Comparison of ENCODE assay signal across 20 cellular contexts in the genomic region with DNA sequence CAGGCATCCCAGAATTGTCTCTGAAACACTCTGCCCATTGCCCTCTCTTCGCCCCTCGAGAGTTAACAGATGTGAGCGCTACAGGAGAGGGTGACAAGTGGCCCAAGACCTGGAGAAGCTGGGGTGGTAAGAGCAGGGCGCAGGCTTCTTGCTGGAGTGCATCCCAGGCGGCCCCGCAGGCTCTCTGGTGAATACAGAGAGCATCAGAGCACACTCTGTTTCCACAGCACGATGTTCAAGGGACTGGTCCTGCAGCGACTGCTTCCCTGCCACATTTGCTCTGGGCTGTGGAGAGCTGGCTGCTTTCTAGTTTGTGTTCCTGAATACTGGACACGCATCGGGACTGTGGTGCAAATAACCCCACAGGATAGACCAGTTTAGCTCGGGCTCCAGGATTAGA. TPM values are rescaled to one million over a fixed set of nuclear protein-coding genes. Genes with fewer than 3 reads are reported as not detected.
DNase-seq lines count a peak whose midpoint lies in the region; TF ChIP-seq lines count a peak whose summit lies in the region.
"Had no signal": no experiment of that assay in that cellular context is flagged by ENCODE, and none has a peak within 500 bp of the region (broad histone marks: within the 10 kb centered on the region; RNA-seq: fewer than 3 reads in every experiment).

No MANE protein-coding gene starts in this region.

- intact Hi-C loops in CD4-positive, alpha-beta memory T cell (cut with micrococcal nuclease): no loop called here
- intact Hi-C loops in activated CD4-positive, alpha-beta memory T cell treated with anti-CD3 and anti-CD28 coated beads for 36 hours (cut with micrococcal nuclease): loop anchor here (10.0 kb wide), 1 partner anchor 257 kb away; no protein-coding TSS in a partner anchor
- intact Hi-C loops in ovary (cut with DNase I): loop anchor here in 3 of 4 donors (5.0 to 10.0 kb wide), 3 partner anchors 187 to 257 kb away; no protein-coding TSS in a partner anchor

- H3K27me3 ChIP-seq in BLaER1 (no peaks in the 10 kb centered on the region), ovary (no peaks in the 10 kb centered on the region)
- H3K27me3 ChIP-seq in BLaER1 treated with 17β-estradiol and CSF1 and Interleukin-3, amounts not matched to agents 10 nM and 100 nM: peaks cover 0 to 18% (median 0%) of the 10 kb centered on the region in 11 experiments; a peak in 2 of 22 replicates
- H3K27me3 ChIP-seq in CD4-positive, alpha-beta memory T cell (ENCODE audit: insufficient read depth, low read length): peaks cover 5% of the 10 kb centered on the region

- no peak overlapping the region for H3K4me3 Mint-ChIP-seq in neural crest cell
- no peak overlapping the region for H3K4me3 Mint-ChIP-seq in CD4-positive, alpha-beta memory T cell
- H3K4me3 Mint-ChIP-seq in activated CD4-positive, alpha-beta memory T cell treated with anti-CD3 and anti-CD28 coated beads for 36 hours: no peak overlapping the region
- H3K4me3 Mint-ChIP-seq: CD14-positive monocyte; CD4-positive, alpha-beta T cell; H9 had no signal

- no peaks in the 10 kb centered on the region for H4K20me1 ChIP-seq in BLaER1
- H4K20me1 ChIP-seq in BLaER1 treated with 17β-estradiol and CSF1 and Interleukin-3, amounts not matched to agents 10 nM and 100 nM: no peaks in the 10 kb centered on the region; a peak in 1 of 22 replicates

- no peaks in the 10 kb centered on the region for H3K36me3 ChIP-seq in BLaER1
- H3K36me3 ChIP-seq in BLaER1 treated with 17β-estradiol and CSF1 and Interleukin-3, amounts not matched to agents 10 nM and 100 nM: no peaks in the 10 kb centered on the region
- no peaks in the 10 kb centered on the region for H3K36me3 ChIP-seq in CD4-positive, alpha-beta memory T cell (ENCODE audit: insufficient read depth, low read length)
- H3K36me3 ChIP-seq in ovary: no peaks in the 10 kb centered on the region

- no peak overlapping the region for H3K27ac ChIP-seq in BLaER1
- no peak overlapping the region for H3K27ac ChIP-seq in BLaER1 treated with 17β-estradiol and CSF1 and Interleukin-3, amounts not matched to agents 10 nM and 100 nM
- no peak overlapping the region for H3K27ac ChIP-seq in CD4-positive, alpha-beta memory T cell (ENCODE audit: low read depth, low read length)
- H3K27ac ChIP-seq in ovary: no peak overlapping the region
- H3K27ac ChIP-seq: GM23248 had no signal

- peaks cover 5% of the 10 kb centered on the region for H3K4me1 Mint-ChIP-seq in neural crest cell
- peaks cover 2 to 10% (median 2%) of the 10 kb centered on the region in 4 donors for H3K4me1 Mint-ChIP-seq in CD4-positive, alpha-beta memory T cell
- peaks cover 8% of the 10 kb centered on the region for H3K4me1 Mint-ChIP-seq in activated CD4-positive, alpha-beta memory T cell treated with anti-CD3 and anti-CD28 coated beads for 36 hours (ENCODE audit: low read depth)

- H3K4me1 ChIP-seq in BLaER1: peaks cover 30% of the 10 kb centered on the region
- H3K4me1 ChIP-seq in BLaER1 treated with 17β-estradiol and CSF1 and Interleukin-3, amounts not matched to agents 10 nM and 100 nM: peaks cover 7 to 35% (median 25%) of the 10 kb centered on the region in 10 experiments; a peak in 18 of 20 replicates
- H3K4me1 ChIP-seq in CD4-positive, alpha-beta memory T cell (ENCODE audit: insufficient read depth, low read length): no peaks in the 10 kb centered on the region
- H3K4me1 ChIP-seq in ovary (ENCODE audit: insufficient read depth): no peaks in the 10 kb centered on the region

- TF ChIP-seq POLR2A in ovary (IDR thresholded peaks at IDR 0.05): no peak

- DNase-seq in NCI-H524 (lab: John Stamatoyannopoulos, UW): peak; percentile 76 to 88
- DNase-seq in neural crest cell (ENCODE audit: low read depth, low spot score): no peak
- no peak for DNase-seq in CD4-positive, alpha-beta memory T cell
- no peak for DNase-seq in activated CD4-positive, alpha-beta memory T cell treated with anti-CD3 and anti-CD28 coated beads for 36 hours
- no peak for DNase-seq in ovary
- DNase-seq: Calu3; CD4-positive, alpha-beta T cell; COR-L47; DMS53; EL; GDM1; GM23248; H9 had no signal

- no peak for TF ChIP-seq EP300 in ovary (IDR thresholded peaks at IDR 0.05)

- peaks cover 8% of the 10 kb centered on the region for H3K27me3 Mint-ChIP-seq in neural crest cell (ENCODE audit: low read depth)
- H3K27me3 Mint-ChIP-seq in CD4-positive, alpha-beta memory T cell: peaks cover 3 to 8% of the 10 kb centered on the region in 2 donors
- peaks cover 4% of the 10 kb centered on the region for H3K27me3 Mint-ChIP-seq in activated CD4-positive, alpha-beta memory T cell treated with anti-CD3 and anti-CD28 coated beads for 36 hours
- H3K27me3 Mint-ChIP-seq: CD4-positive, alpha-beta T cell had no signal

- H3K9ac ChIP-seq in BLaER1: no peak overlapping the region
- peak overlapping the region in 1 of 11 experiments; percentile 18; a peak in 1 of 22 replicates for H3K9ac ChIP-seq in BLaER1 treated with 17β-estradiol and CSF1 and Interleukin-3, amounts not matched to agents 10 nM and 100 nM
- H3K9ac ChIP-seq: GM23248 had no signal

- whole genome bisulfite sequencing in ovary, 3 donors: 63 to 77% (median 69%) methylated on average over 11 of the region's 11 CpGs

- CTCF ChIA-PET in CD4-positive, alpha-beta memory T cell (lab: Charles Lee; ENCODE audit: partially characterized antibody): interaction anchor here (1.2 to 1.6 kb wide), 2 partner anchors 66 to 68 kb away, joined by 4 to 5 read pairs; no protein-coding TSS in a partner anchor
- CTCF ChIA-PET in activated CD4-positive, alpha-beta memory T cell treated with anti-CD3 and anti-CD28 coated beads for 36 hours (lab: Charles Lee): interaction anchor here (0.9 to 8.9 kb wide), 4 partner anchors 12 to 190 kb away, joined by 3 to 76 read pairs (median 10); partner anchors contain the start of gene IFT27

- H3K27ac Mint-ChIP-seq in neural crest cell (ENCODE audit: unreplicated experiment): peak overlapping the region; percentile 27
- no peak overlapping the region for H3K27ac Mint-ChIP-seq in CD4-positive, alpha-beta memory T cell
- no peak overlapping the region for H3K27ac Mint-ChIP-seq in activated CD4-positive, alpha-beta memory T cell treated with anti-CD3 and anti-CD28 coated beads for 36 hours
- H3K27ac Mint-ChIP-seq: CD14-positive monocyte; CD4-positive, alpha-beta T cell; H9 had no signal

- TF ChIP-seq CTCF in neural crest cell (conservative IDR thresholded peaks at IDR 0.05) (no peak), ovary (IDR thresholded peaks at IDR 0.05) (no peak)

- peak overlapping the region; percentile 11; the same call in 1 of the 2 replicates for H3K4me2 ChIP-seq in BLaER1
- H3K4me2 ChIP-seq in BLaER1 treated with 17β-estradiol and CSF1 and Interleukin-3, amounts not matched to agents 10 nM and 100 nM: peak overlapping the region in 6 of 11 experiments; percentile 4 to 56 (median 38); a peak in 7 of 22 replicates

- no peak overlapping the region for H3K4me3 ChIP-seq in BLaER1
- H3K4me3 ChIP-seq in BLaER1 treated with 17β-estradiol and CSF1 and Interleukin-3, amounts not matched to agents 10 nM and 100 nM: no peak overlapping the region
- H3K4me3 ChIP-seq in CD4-positive, alpha-beta memory T cell (ENCODE audit: low read length in 2 of 2): no peak overlapping the region
- no peak overlapping the region for H3K4me3 ChIP-seq in ovary
- H3K4me3 ChIP-seq: GM12878, GM23248 had no signal

- POLR2A ChIA-PET in CD4-positive, alpha-beta memory T cell (lab: Charles Lee; ENCODE audit: partially characterized antibody): no interaction called here
- POLR2A ChIA-PET in activated CD4-positive, alpha-beta memory T cell treated with anti-CD3 and anti-CD28 coated beads for 36 hours (lab: Charles Lee): interaction anchor here (0.9 kb wide), 1 partner anchor 11 kb away, joined by 4 read pairs; the partner anchor contains the start of gene IFT27

- no peaks in the 10 kb centered on the region for H3K9me3 ChIP-seq in BLaER1
- no peaks in the 10 kb centered on the region for H3K9me3 ChIP-seq in BLaER1 treated with 17β-estradiol and CSF1 and Interleukin-3, amounts not matched to agents 10 nM and 100 nM (replicated peaks in 1 of 11)
- no peaks in the 10 kb centered on the region for H3K9me3 ChIP-seq in CD4-positive, alpha-beta memory T cell (ENCODE audit: control insufficient read depth in 1 of 2, low read length in 2 of 2)
- no peaks in the 10 kb centered on the region for H3K9me3 ChIP-seq in ovary

- no peaks in the 10 kb centered on the region for H3K9me3 Mint-ChIP-seq in neural crest cell
- H3K9me3 Mint-ChIP-seq in CD4-positive, alpha-beta memory T cell: peaks cover 0 to 1% (median 0%) of the 10 kb centered on the region in 8 donors
- H3K9me3 Mint-ChIP-seq in activated CD4-positive, alpha-beta memory T cell treated with anti-CD3 and anti-CD28 coated beads for 36 hours: no peaks in the 10 kb centered on the region
- H3K9me3 Mint-ChIP-seq: CD4-positive, alpha-beta T cell; H9 had no signal

- H3K36me3 Mint-ChIP-seq in neural crest cell (ENCODE audit: low read depth): no peaks in the 10 kb centered on the region
- H3K36me3 Mint-ChIP-seq in CD4-positive, alpha-beta memory T cell: no peaks in the 10 kb centered on the region
- H3K36me3 Mint-ChIP-seq in activated CD4-positive, alpha-beta memory T cell treated with anti-CD3 and anti-CD28 coated beads for 36 hours: no peaks in the 10 kb centered on the region
- H3K36me3 Mint-ChIP-seq: CD14-positive monocyte had no signal

RNA-seq across cellular contexts. Expression of gene IFT27, which starts 11.7 kb away (rescaled TPM):
- total RNA-seq in neural crest cell (50.9 and 55.4 TPM in 2 replicates), ovary (10 to 100 TPM; 26.0 to 38.8 (median 29.5) TPM)
- total RNA-seq in CD4-positive, alpha-beta memory T cell: 10 to 100 TPM; 38.2 to 42.6 TPM
- polyA plus RNA-seq in CD4-positive, alpha-beta memory T cell: 10 to 100 TPM in 1 of 2 donors, 1 to 10 TPM in 1; 9.8 to 11.1 TPM
- total RNA-seq in activated CD4-positive, alpha-beta memory T cell treated with anti-CD3 and anti-CD28 coated beads for 36 hours: 10 to 100 TPM; 27.9 to 32.1 TPM
- 10 to 100 TPM; 14.2 to 20.0 TPM for polyA plus RNA-seq in ovary

RNA-seq across cellular contexts. Expression of gene PVALB, which starts 29.2 kb away (rescaled TPM):
- total RNA-seq in neural crest cell (0.61 and 0.68 TPM in 2 replicates), ovary (under 1 TPM in 1 of 7 donors, not detected in 6; 0.41 TPM)
- not detected for total RNA-seq in CD4-positive, alpha-beta memory T cell
- polyA plus RNA-seq in CD4-positive, alpha-beta memory T cell: not detected
- not detected for total RNA-seq in activated CD4-positive, alpha-beta memory T cell treated with anti-CD3 and anti-CD28 coated beads for 36 hours
- under 1 TPM in 1 of 2 donors, not detected in 1; 0.47 TPM for polyA plus RNA-seq in ovary
- total RNA-seq: A172; A673; Calu3; CD4-positive, alpha-beta T cell; GM12878; GM23248 had no signal
- polyA plus RNA-seq: BJ, GM12878, GM23248 had no signal

Comparison
In these comparisons a context has a peak if more than half of its experiments do, and no peak if none do; other contexts are left out.
1. DNase-seq: peak in NCI-H524 (2 of 2); none in neural crest cell (single experiment), CD4-positive, alpha-beta memory T cell (0 of 5), activated CD4-positive, alpha-beta memory T cell treated with anti-CD3 and anti-CD28 coated beads for 36 hours (single experiment) and ovary (0 of 5).